33 cellular contexts compared by ENCODE assay signal in genomic region chr19:30178721-30179402, GRCh38.
"Had no signal": no experiment of that assay in that cellular context is flagged by ENCODE, and none has a peak within 500 bp of the region (broad histone marks: within the 10 kb centered on the region; RNA-seq: fewer than 3 reads in every experiment).

No MANE protein-coding gene starts in this region.

- H3K4me3 ChIP-seq: cardiac muscle cell, MG63, Peyer's patch, SJSA1 had no signal

- H3K36me3 ChIP-seq: brain microvascular endothelial cell, cardiac muscle cell, MG63, Peyer's patch, SJSA1 had no signal

- DNase-seq: activated B cell treated with CpG ODN at 0.5 μM for 24 hours; activated CD4-positive, alpha-beta memory T cell treated with anti-CD3 and anti-CD28 coated beads, Interleukin-2, amount 10 ng/mL, durations not matched to agents 7 days and 5 days; activated CD4-positive, alpha-beta T cell treated with anti-CD3 and anti-CD28 coated beads for 1 hour; activated CD4-positive, alpha-beta T cell treated with anti-CD3 and anti-CD28 coated beads, Interleukin-2, amount 10 ng/mL, durations not matched to agents 7 days and 5 days; activated gamma-delta T cell; activated naive CD4-positive, alpha-beta T cell treated with anti-CD3 and anti-CD28 coated beads for 36 hours; activated T-cell treated with anti-CD3 and anti-CD28 coated beads for 4 hours; activated T-cell treated with anti-CD3 and anti-CD28 coated beads, Interleukin-2, amount 50 U/mL, for 48 hours; amygdala; brain microvascular endothelial cell; cerebellar nuclear complex; MG63; MV-4-11; NCI-H1092 treated with DMSO at 0.1 percent for 48 hours; NCI-H1417 treated with DMSO at 0.1 percent for 48 hours; NCI-H1694; NCI-H2029; NCI-H2107; NCI-H345; NCI-H510A; NCI-H526 treated with DMSO at 0.1 percent for 48 hours; NCI-H82; NK-92 treated with Interleukin-12 subunit alpha and Interleukin-12 subunit beta, amount 100 ng/mL, for 24 hours; Peyer's patch; Right ventricle myocardium superior; T-helper 17 cell; T-helper 9 cell had no signal

- H3K27me3 Mint-ChIP-seq: activated B cell treated with CpG ODN at 0.5 μM for 24 hours; activated CD4-positive, alpha-beta memory T cell treated with anti-CD3 and anti-CD28 coated beads, Interleukin-2, amount 10 ng/mL, durations not matched to agents 7 days and 5 days; activated CD4-positive, alpha-beta T cell treated with anti-CD3 and anti-CD28 coated beads, Interleukin-2, amount 10 ng/mL, durations not matched to agents 7 days and 5 days had no signal

- H3K4me1 ChIP-seq: Peyer's patch, SJSA1 had no signal

- H3K4me1 Mint-ChIP-seq: activated B cell treated with CpG ODN at 0.5 μM for 24 hours; activated CD4-positive, alpha-beta memory T cell treated with anti-CD3 and anti-CD28 coated beads, Interleukin-2, amount 10 ng/mL, durations not matched to agents 7 days and 5 days; activated CD4-positive, alpha-beta T cell treated with anti-CD3 and anti-CD28 coated beads, Interleukin-2, amount 10 ng/mL, durations not matched to agents 7 days and 5 days; activated T-helper 17 cell treated with anti-CD3 and anti-CD28 coated beads, Interleukin-2, amount 50 U/mL, for 72 hours; T-helper 17 cell had no signal

- H3K27ac Mint-ChIP-seq: activated B cell treated with CpG ODN at 0.5 μM for 24 hours; activated CD4-positive, alpha-beta memory T cell treated with anti-CD3 and anti-CD28 coated beads, Interleukin-2, amount 10 ng/mL, durations not matched to agents 7 days and 5 days; activated CD4-positive, alpha-beta T cell treated with anti-CD3 and anti-CD28 coated beads, Interleukin-2, amount 10 ng/mL, durations not matched to agents 7 days and 5 days; activated naive CD4-positive, alpha-beta T cell treated with anti-CD3 and anti-CD28 coated beads for 36 hours; activated naive CD8-positive, alpha-beta T cell; activated T-helper 17 cell treated with anti-CD3 and anti-CD28 coated beads, Interleukin-2, amount 50 U/mL, for 72 hours; T-helper 17 cell had no signal

- H3K27me3 ChIP-seq: brain microvascular endothelial cell, cardiac muscle cell, Peyer's patch, SJSA1 had no signal

- H3K4me3 Mint-ChIP-seq: activated B cell treated with CpG ODN at 0.5 μM for 24 hours; activated CD4-positive, alpha-beta memory T cell treated with anti-CD3 and anti-CD28 coated beads, Interleukin-2, amount 10 ng/mL, durations not matched to agents 7 days and 5 days; activated CD4-positive, alpha-beta T cell treated with anti-CD3 and anti-CD28 coated beads, Interleukin-2, amount 10 ng/mL, durations not matched to agents 7 days and 5 days; activated naive CD4-positive, alpha-beta T cell treated with anti-CD3 and anti-CD28 coated beads for 36 hours; activated naive CD8-positive, alpha-beta T cell; activated T-helper 17 cell treated with anti-CD3 and anti-CD28 coated beads, Interleukin-2, amount 50 U/mL, for 72 hours; T-helper 17 cell had no signal

- H3K27ac ChIP-seq: brain microvascular endothelial cell, cardiac muscle cell, Peyer's patch, RWPE1, SJSA1 had no signal

- ATAC-seq: activated T-helper 17 cell treated with anti-CD3 and anti-CD28 coated beads, Interleukin-2, amount 50 U/mL, for 72 hours; SK-N-SH treated with all-trans-retinoic acid at 6 μM for 48 hours; T-helper 17 cell had no signal
